12 cellular contexts compared by ENCODE assay signal in the genomic region with DNA sequence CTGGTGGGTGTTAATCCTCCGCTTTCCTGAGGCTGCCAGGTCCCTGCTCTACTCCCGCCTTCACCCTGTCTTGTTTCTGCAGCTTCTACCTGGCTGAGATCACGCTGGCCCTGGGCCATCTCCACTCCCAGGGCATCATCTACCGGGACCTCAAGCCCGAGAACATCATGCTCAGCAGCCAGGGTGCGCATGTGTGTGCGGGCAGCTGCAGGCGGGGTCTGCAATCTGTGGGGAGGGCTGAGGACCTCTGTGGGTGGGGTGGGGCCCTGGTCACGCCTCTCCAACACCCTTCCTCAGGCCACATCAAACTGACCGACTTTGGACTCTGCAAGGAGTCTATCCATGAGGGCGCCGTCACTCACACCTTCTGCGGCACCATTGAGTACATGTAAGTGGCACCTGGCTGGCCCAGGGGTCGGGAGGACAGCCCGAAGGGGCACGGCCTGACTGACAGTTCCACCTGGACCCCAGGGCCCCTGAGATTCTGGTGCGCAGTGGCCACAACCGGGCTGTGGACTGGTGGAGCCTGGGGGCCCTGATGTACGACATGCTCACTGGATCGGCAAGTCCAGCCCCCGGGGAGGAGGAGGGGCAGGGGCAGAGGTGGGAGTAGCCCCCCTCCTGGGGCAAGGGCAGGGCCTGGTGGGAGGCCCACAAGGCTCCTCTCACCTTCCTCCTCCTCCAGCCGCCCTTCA. TPM values are rescaled to one million over a fixed set of nuclear protein-coding genes. Genes with fewer than 3 reads are reported as not detected.
DNase-seq lines count a peak whose midpoint lies in the region; ATAC-seq and TF ChIP-seq lines count a peak whose summit lies in the region.
"Had no signal": no experiment of that assay in that cellular context is flagged by ENCODE, and none has a peak within 500 bp of the region (broad histone marks: within the 10 kb centered on the region; RNA-seq: fewer than 3 reads in every experiment).

No MANE protein-coding gene starts in this region.

- peak; percentile 26 for DNase-seq in stimulated activated CD4-positive, alpha-beta T cell treated with anti-CD3 and anti-CD28 coated beads, Interleukin-15, amount 100 ng/mL, for 24 hours
- no peak for DNase-seq in stimulated activated CD4-positive, alpha-beta T cell treated with anti-CD3 and anti-CD28 coated beads, Interleukin-1b, Interleukin-23, amount 100 ng/mL, for 48 hours
- DNase-seq in upper lobe of right lung, result no peak
- DNase-seq in SK-N-DZ (ENCODE audit: low spot score), result no peak
- DNase-seq: GM23248; NCI-H1694 treated with DMSO at 0.1 percent for 48 hours; stimulated activated naive CD4-positive, alpha-beta T cell had no signal

- H3K4me1 Mint-ChIP-seq in activated T-helper 17 cell treated with anti-CD3 and anti-CD28 coated beads, Interleukin-2, amount 50 U/mL, for 72 hours, result peaks cover 7% of the 10 kb centered on the region

- H3K4me1 ChIP-seq in upper lobe of right lung, result peaks cover 11% of the 10 kb centered on the region

- H3K9me3 Mint-ChIP-seq in activated T-helper 17 cell treated with anti-CD3 and anti-CD28 coated beads, Interleukin-2, amount 50 U/mL, for 72 hours, result no peaks in the 10 kb centered on the region

- H3K4me3 Mint-ChIP-seq in activated T-helper 17 cell treated with anti-CD3 and anti-CD28 coated beads, Interleukin-2, amount 50 U/mL, for 72 hours, result peak overlapping the region; percentile 95

- peak overlapping the region; percentile 84 for H3K27ac Mint-ChIP-seq in activated T-helper 17 cell treated with anti-CD3 and anti-CD28 coated beads, Interleukin-2, amount 50 U/mL, for 72 hours

- H3K27me3 Mint-ChIP-seq in activated T-helper 17 cell treated with anti-CD3 and anti-CD28 coated beads, Interleukin-2, amount 50 U/mL, for 72 hours, result no peaks in the 10 kb centered on the region

- peak overlapping the region; percentile 3 for H3K27ac ChIP-seq in upper lobe of right lung
- H3K27ac ChIP-seq: GM23248, KMS-11 had no signal

- no peak for ATAC-seq in activated T-helper 17 cell treated with anti-CD3 and anti-CD28 coated beads, Interleukin-2, amount 50 U/mL, for 72 hours (replicated peaks)
- ATAC-seq in upper lobe of right lung, result no peak
- ATAC-seq in HG03342 (IDR thresholded peaks at IDR 0.05; ENCODE audit: unreplicated experiment), result no peak

- H3K36me3 Mint-ChIP-seq in activated T-helper 17 cell treated with anti-CD3 and anti-CD28 coated beads, Interleukin-2, amount 50 U/mL, for 72 hours (ENCODE audit: low read depth), result peaks cover 90% of the 10 kb centered on the region

- TF ChIP-seq CTCF in upper lobe of right lung (IDR thresholded peaks at IDR 0.05), result no peak

- H3K36me3 ChIP-seq in upper lobe of right lung, result peaks cover 57% of the 10 kb centered on the region

- intact Hi-C loops in upper lobe of right lung (cut with DNase I), result no loop called here

- H3K4me3 ChIP-seq in upper lobe of right lung, result no peak overlapping the region
- H3K4me3 ChIP-seq: GM23248 had no signal

- no peaks in the 10 kb centered on the region for H3K27me3 ChIP-seq in upper lobe of right lung

- no peaks in the 10 kb centered on the region for H3K9me3 ChIP-seq in upper lobe of right lung

RNA-seq across cellular contexts. Expression of a gene that starts 4.5 kb away (rescaled TPM):
- total RNA-seq in activated T-helper 17 cell treated with anti-CD3 and anti-CD28 coated beads, Interleukin-2, amount 50 U/mL, for 72 hours, result 10 to 100 TPM; 62.3 to 63.0 TPM
- 40.0 TPM for total RNA-seq in upper lobe of right lung
- 116 and 124 TPM in 2 replicates for polyA plus RNA-seq in SK-N-DZ (2014; cell fraction: cytosol; rRNA removed)
- polyA plus RNA-seq in SK-N-DZ (2014; cell fraction: nucleus; rRNA removed), result 201 and 220 TPM in 2 replicates

RNA-seq across cellular contexts. Expression of a gene that starts 4.7 kb away (rescaled TPM):
- 100 to 1,000 TPM; 112 to 228 TPM for total RNA-seq in activated T-helper 17 cell treated with anti-CD3 and anti-CD28 coated beads, Interleukin-2, amount 50 U/mL, for 72 hours
- 17.7 TPM for total RNA-seq in upper lobe of right lung
- 1.8 TPM in 1 of 2 replicates, not detected in the other for polyA plus RNA-seq in SK-N-DZ (2014; cell fraction: cytosol; rRNA removed)
- polyA plus RNA-seq in SK-N-DZ (2014; cell fraction: nucleus; rRNA removed), result 2.7 and 7.3 TPM in 2 replicates
- total RNA-seq: GM23248 had no signal

RNA-seq across cellular contexts. Expression of a gene that starts 10.5 kb away (rescaled TPM):
- total RNA-seq in activated T-helper 17 cell treated with anti-CD3 and anti-CD28 coated beads, Interleukin-2, amount 50 U/mL, for 72 hours, result 100 to 1,000 TPM; 303 to 326 TPM
- total RNA-seq in upper lobe of right lung, result 132 TPM
- 48.5 and 52.3 TPM in 2 replicates for polyA plus RNA-seq in SK-N-DZ (2014; cell fraction: cytosol; rRNA removed)
- 71.9 and 84.5 TPM in 2 replicates for polyA plus RNA-seq in SK-N-DZ (2014; cell fraction: nucleus; rRNA removed)

RNA-seq across cellular contexts. Expression of a gene that starts 17.3 kb away (rescaled TPM):
- total RNA-seq in activated T-helper 17 cell treated with anti-CD3 and anti-CD28 coated beads, Interleukin-2, amount 50 U/mL, for 72 hours, result 10 to 100 TPM in 1 of 2 donors, 1 to 10 TPM in 1; 2.0 to 10.6 TPM
- total RNA-seq in upper lobe of right lung, result 2.7 TPM
- polyA plus RNA-seq in SK-N-DZ (2014; cell fraction: cytosol; rRNA removed), result not detected in 2 replicates
- polyA plus RNA-seq in SK-N-DZ (2014; cell fraction: nucleus; rRNA removed), result not detected in 2 replicates

RNA-seq across cellular contexts. Expression of a gene that starts 19.7 kb away (rescaled TPM):
- not detected for total RNA-seq in activated T-helper 17 cell treated with anti-CD3 and anti-CD28 coated beads, Interleukin-2, amount 50 U/mL, for 72 hours
- not detected for total RNA-seq in upper lobe of right lung
- polyA plus RNA-seq in SK-N-DZ (2014; cell fraction: cytosol; rRNA removed), result not detected in 2 replicates
- not detected in 2 replicates for polyA plus RNA-seq in SK-N-DZ (2014; cell fraction: nucleus; rRNA removed)
- total RNA-seq: Daoy, GM23248, kidney epithelial cell had no signal
- polyA plus RNA-seq: GM23248 had no signal
